ENCODE assay signal across 33 cellular contexts in genomic region chr9:123990427-123990826, GRCh38. TPM values are rescaled to one million over a fixed set of nuclear protein-coding genes. Genes with fewer than 3 reads are reported as not detected.
"Had no signal": no experiment of that assay in that cellular context is flagged by ENCODE, and none has a peak within 500 bp of the region (broad histone marks: within the 10 kb centered on the region; RNA-seq: fewer than 3 reads in every experiment).

No MANE protein-coding gene starts in this region.

- H3K4me3 Mint-ChIP-seq: immature natural killer cell; mesothelial cell of epicardium; naive B cell; natural killer cell; nephron progenitor cell; neural progenitor cell; stimulated activated naive B cell treated with anti-CD40 and anti-IgM and Interleukin-4, amounts not matched to agents 10 μg/mL and 1 μg/mL and 100 μg/mL, for 72 hours had no signal

- H3K9me3 Mint-ChIP-seq: mesothelial cell of epicardium; naive B cell; natural killer cell; nephron progenitor cell; neural progenitor cell; stimulated activated naive B cell treated with anti-CD40 and anti-IgM and Interleukin-4, amounts not matched to agents 10 μg/mL and 1 μg/mL and 100 μg/mL, for 72 hours had no signal

- H2AFZ ChIP-seq: neural progenitor cell, parathyroid adenoma had no signal

- H3K4me1 ChIP-seq: left lung, lower lobe of right lung, neural progenitor cell, parathyroid adenoma, psoas muscle, right lobe of liver, stomach, testis, thyroid gland, upper lobe of right lung had no signal

- H3K36me3 Mint-ChIP-seq: immature natural killer cell; mesothelial cell of epicardium; naive B cell; natural killer cell; neural progenitor cell; stimulated activated naive B cell treated with anti-CD40 and anti-IgM and Interleukin-4, amounts not matched to agents 10 μg/mL and 1 μg/mL and 100 μg/mL, for 72 hours had no signal

- DNase-seq: hypothalamus; immature natural killer cell; kidney; left colon; left lung; lower lobe of right lung; mammary epithelial cell; mesenchymal stem cell; naive B cell; natural killer cell; nephron progenitor cell; occipital lobe; psoas muscle; right lobe of liver; stimulated activated CD4-positive, alpha-beta T cell treated with anti-CD3 and anti-CD28 coated beads, Interleukin-1b, Interleukin-23, amount 100 ng/mL, for 48 hours; stimulated activated CD4-positive, alpha-beta T cell treated with anti-CD3 and anti-CD28 coated beads, Interleukin-2, amount 100 ng/mL, for 48 hours; stimulated activated CD4-positive, alpha-beta T cell treated with anti-CD3 and anti-CD28 coated beads, Interleukin-4, amount 100 ng/mL, for 4 hours; stimulated activated CD8-positive, alpha-beta memory T cell treated with anti-CD3 and anti-CD28 coated beads, Interleukin-4, amount 100 ng/mL, for 48 hours; stimulated activated naive B cell treated with anti-CD40 and anti-IgM and Interleukin-4, amounts not matched to agents 10 μg/mL and 1 μg/mL and 100 μg/mL, for 72 hours; stimulated activated naive CD8-positive, alpha-beta T cell treated with anti-CD3 and anti-CD28 coated beads, Interleukin-15, Interleukin-2, amounts not matched to agents 100 U/mL and 50 U/mL, for 24 hours; stomach; testis; thyroid gland; trophoblast cell; upper lobe of right lung had no signal

- H3K27me3 ChIP-seq: testis, thyroid gland had no signal

- H3K79me2 ChIP-seq: parathyroid adenoma had no signal

- H3K27ac ChIP-seq: left lung, lower lobe of right lung, neural progenitor cell, neutrophil, parathyroid adenoma, psoas muscle, right lobe of liver, stomach, testis, thyroid gland, upper lobe of right lung had no signal

- H3K36me3 ChIP-seq: left lung, lower lobe of right lung, neural progenitor cell, neutrophil, right lobe of liver, stomach, thyroid gland, upper lobe of right lung had no signal

- ATAC-seq: left colon; left lung; lower lobe of right lung; natural killer cell; psoas muscle; right lobe of liver; stimulated activated naive B cell treated with anti-CD40 and anti-IgM and Interleukin-4, amounts not matched to agents 10 μg/mL and 1 μg/mL and 100 μg/mL, for 72 hours; stimulated activated naive CD8-positive, alpha-beta T cell treated with anti-CD3 and anti-CD28 coated beads, Interleukin-15, Interleukin-2, amounts not matched to agents 100 U/mL and 50 U/mL, for 24 hours; upper lobe of right lung had no signal

- H3K4me3 ChIP-seq: left lung, lower lobe of right lung, neural progenitor cell, psoas muscle, right lobe of liver, smooth muscle cell, stomach, testis, thyroid gland, upper lobe of right lung had no signal

- H3K9ac ChIP-seq: neural progenitor cell, parathyroid adenoma had no signal

- H3K9me3 ChIP-seq: left lung, lower lobe of right lung, neutrophil, psoas muscle, right lobe of liver, stomach, testis, thyroid gland, upper lobe of right lung had no signal

- H3K27ac Mint-ChIP-seq: immature natural killer cell; mesothelial cell of epicardium; natural killer cell; nephron progenitor cell; neural progenitor cell; stimulated activated naive B cell treated with anti-CD40 and anti-IgM and Interleukin-4, amounts not matched to agents 10 μg/mL and 1 μg/mL and 100 μg/mL, for 72 hours had no signal

- H3K4me2 ChIP-seq: neural progenitor cell, smooth muscle cell had no signal

- H3K4me1 Mint-ChIP-seq: immature natural killer cell; mesothelial cell of epicardium; natural killer cell; nephron progenitor cell; neural progenitor cell; stimulated activated naive B cell treated with anti-CD40 and anti-IgM and Interleukin-4, amounts not matched to agents 10 μg/mL and 1 μg/mL and 100 μg/mL, for 72 hours had no signal

RNA-seq across cellular contexts. Expression of gene LHX2, which starts 21.1 kb away (rescaled TPM):
- total RNA-seq: kidney, left colon, left lung, lower lobe of right lung, mammary epithelial cell, mesothelial cell of epicardium, mononuclear cell, natural killer cell, osteocyte, posterior vena cava, psoas muscle, smooth muscle cell, thyroid gland, upper lobe of right lung had no signal
- polyA plus RNA-seq: immature natural killer cell, psoas muscle, smooth muscle cell, stomach had no signal
